14 cellular contexts compared by ENCODE assay signal in genomic region chr7:480531-481218, GRCh38. TPM values are rescaled to one million over a fixed set of nuclear protein-coding genes. Genes with fewer than 3 reads are reported as not detected.
DNase-seq lines count a peak whose midpoint lies in the region; ATAC-seq and TF ChIP-seq lines count a peak whose summit lies in the region.
"Had no signal": no experiment of that assay in that cellular context is flagged by ENCODE, and none has a peak within 500 bp of the region (broad histone marks: within the 10 kb centered on the region; RNA-seq: fewer than 3 reads in every experiment).

No MANE protein-coding gene starts in this region.

- no peaks in the 10 kb centered on the region for H3K36me3 ChIP-seq in H7 (replicated peaks; ENCODE audit: control insufficient read depth, insufficient read depth, low read length)
- H3K36me3 ChIP-seq in neural progenitor cell = no peaks in the 10 kb centered on the region
- H3K36me3 ChIP-seq in prostate gland = no peaks in the 10 kb centered on the region
- H3K36me3 ChIP-seq: SJSA1, thoracic aorta had no signal

- H3K4me3 Mint-ChIP-seq in chondrocyte (ENCODE audit: unreplicated experiment) (no peak overlapping the region), neural progenitor cell (no peak overlapping the region)
- H3K4me3 Mint-ChIP-seq: CD4-positive, alpha-beta memory T cell had no signal

- TF ChIP-seq CTCF in chondrocyte (IDR thresholded peaks at IDR 0.05) (no peak), neural progenitor cell (IDR thresholded peaks at IDR 0.05) (no peak), prostate gland (IDR thresholded peaks at IDR 0.05) (no peak)

- H3K79me2 ChIP-seq in neural progenitor cell (ENCODE audit: low read depth) = no peaks in the 10 kb centered on the region

- H3K27me3 ChIP-seq in H7 (ENCODE audit: control insufficient read depth, insufficient read depth, low read length) (no peaks in the 10 kb centered on the region; the same call in 1 of the 2 replicates), neural progenitor cell (no peaks in the 10 kb centered on the region), prostate gland (replicated peaks; ENCODE audit: insufficient read depth) (peaks cover 6% of the 10 kb centered on the region)

- intact Hi-C loops in prostate gland (cut with DNase I) = no loop called here

- H3K4me3 ChIP-seq in H7 (ENCODE audit: insufficient read depth, low read depth, low read length) (no peak overlapping the region), neural progenitor cell (no peak overlapping the region), prostate gland (no peak overlapping the region)
- H3K4me3 ChIP-seq: SJSA1, thoracic aorta had no signal

- peaks cover 24% of the 10 kb centered on the region for H3K4me1 Mint-ChIP-seq in chondrocyte (ENCODE audit: low read depth)
- peaks cover 27% of the 10 kb centered on the region for H3K4me1 Mint-ChIP-seq in neural progenitor cell
- H3K4me1 Mint-ChIP-seq: CD4-positive, alpha-beta memory T cell had no signal

- no peaks in the 10 kb centered on the region for H3F3A ChIP-seq in neural progenitor cell (ENCODE audit: low read depth)

- H3K4me1 ChIP-seq in neural progenitor cell (peaks cover 24% of the 10 kb centered on the region), prostate gland (replicated peaks) (no peaks in the 10 kb centered on the region)

- peaks cover 11% of the 10 kb centered on the region for H3K9me3 Mint-ChIP-seq in chondrocyte (ENCODE audit: low read depth)
- H3K9me3 Mint-ChIP-seq in neural progenitor cell = peaks cover 10% of the 10 kb centered on the region

- H3K27ac ChIP-seq in neural progenitor cell = no peak overlapping the region
- H3K27ac ChIP-seq in prostate gland = no peak overlapping the region
- H3K27ac ChIP-seq: SJSA1, thoracic aorta had no signal

- H3K36me3 Mint-ChIP-seq in chondrocyte (ENCODE audit: low read depth) (no peaks in the 10 kb centered on the region), neural progenitor cell (no peaks in the 10 kb centered on the region)

- H2AFZ ChIP-seq in neural progenitor cell (replicated peaks) = peak overlapping the region; percentile 40

- no peak overlapping the region for H3K9ac ChIP-seq in neural progenitor cell

- no peak for ATAC-seq in GM19467 (IDR thresholded peaks at IDR 0.05; ENCODE audit: unreplicated experiment)

- no peak for TF ChIP-seq POLR2A in prostate gland (IDR thresholded peaks at IDR 0.05)

- H3K27me3 Mint-ChIP-seq in chondrocyte (ENCODE audit: low read depth) = peaks cover 10% of the 10 kb centered on the region
- H3K27me3 Mint-ChIP-seq in neural progenitor cell (ENCODE audit: insufficient read depth, low read depth) = peaks cover 11% of the 10 kb centered on the region

- no peak overlapping the region for H3K4me2 ChIP-seq in neural progenitor cell

- H3K27ac Mint-ChIP-seq in chondrocyte (ENCODE audit: unreplicated experiment) (no peak overlapping the region), neural progenitor cell (peak overlapping the region; percentile 69)
- H3K27ac Mint-ChIP-seq: CD4-positive, alpha-beta memory T cell had no signal

- DNase-seq in CMK (ENCODE audit: low read depth) (peak; percentile 63), H7 (peak; percentile 76), chondrocyte (ENCODE audit: low spot score) (peak; percentile 84), neural progenitor cell (ENCODE audit: low spot score) (no peak), prostate gland (ENCODE audit: low spot score) (no peak), ecto neural progenitor cell (ENCODE audit: low spot score) (no peak), 8988T (no peak)
- DNase-seq: activated CD4-positive, CD25-positive, alpha-beta regulatory T cell; activated T-cell treated with anti-CD3 and anti-CD28 coated beads, Interleukin-2, amount 50 U/mL, for 48 hours; CD4-positive, alpha-beta memory T cell; NCI-H1048 had no signal

- no peaks in the 10 kb centered on the region for H4K20me1 ChIP-seq in neural progenitor cell (ENCODE audit: low read depth)

- no peaks in the 10 kb centered on the region for H3K9me3 ChIP-seq in neural progenitor cell (ENCODE audit: low read depth)
- H3K9me3 ChIP-seq in prostate gland = no peaks in the 10 kb centered on the region
- H3K9me3 ChIP-seq: SJSA1, thoracic aorta had no signal

- 54% methylated on average over 14 of the region's 14 CpGs for WGBS in prostate gland

RNA-seq across cellular contexts. Expression of gene PDGFA, which starts 39.0 kb away (rescaled TPM):
- 149 and 202 TPM in 2 replicates for total RNA-seq in H7 (2014; rRNA removed; shearing (Covaris generic))
- total RNA-seq in chondrocyte = 38.1 to 72.5 TPM (median 70.6 TPM) in 3 replicates
- 9.8 and 13.7 TPM in 2 replicates for total RNA-seq in neural progenitor cell (ENCODE audit: low replicate concordance)
- 10 to 100 TPM; 40.4 to 75.0 TPM for total RNA-seq in prostate gland

Comparison
In these comparisons a context has a peak if more than half of its experiments do, and no peak if none do; other contexts are left out.
1. DNase-seq: peak in CMK (single experiment), H7 (single experiment) and chondrocyte (single experiment); none in neural progenitor cell (single experiment), prostate gland (single experiment), ecto neural progenitor cell (single experiment) and 8988T (single experiment).